27 cellular contexts compared by ENCODE assay signal in genomic region chr17:58966208-58966607, GRCh38.
"Had no signal": no experiment of that assay in that cellular context is flagged by ENCODE, and none has a peak within 500 bp of the region (broad histone marks: within the 10 kb centered on the region; RNA-seq: fewer than 3 reads in every experiment).

No MANE protein-coding gene starts in this region.

- DNase-seq: activated CD4-positive, alpha-beta memory T cell treated with anti-CD3 and anti-CD28 coated beads for 36 hours; activated CD4-positive, alpha-beta T cell treated with anti-CD3 and anti-CD28 coated beads for 36 hours; activated CD4-positive, alpha-beta T cell treated with anti-CD3 and anti-CD28 coated beads, Interleukin-2, amount 50 U/mL, for 1 hour; activated CD8-positive, alpha-beta memory T cell treated with anti-CD3 and anti-CD28 coated beads, Interleukin-2, amount 50 U/mL, for 4 hours; activated effector memory CD4-positive, alpha-beta T cell treated with Interleukin-2 at 50 U/mL for 16 hours; activated naive CD4-positive, alpha-beta T cell treated with anti-CD3 and anti-CD28 coated beads, Interleukin-2, amount 10 ng/mL, durations not matched to agents 7 days and 5 days; activated naive CD8-positive, alpha-beta T cell treated with anti-CD3 and anti-CD28 coated beads, Interleukin-2, amount 50 U/mL, for 24 hours; activated T-cell treated with anti-CD3 and anti-CD28 coated beads for 4 hours; activated T-cell treated with anti-CD3 and anti-CD28 coated beads, Interleukin-2, amount 50 U/mL, for 4 hours; caudate nucleus; cerebellar nuclear complex; NCI-H1092 treated with DMSO at 0.1 percent for 48 hours; NCI-H1694; NCI-H2029; NCI-H345; NCI-H524 treated with DMSO at 0.1 percent for 48 hours; Right ventricle myocardium superior; SW 1271; T-helper 1 cell; T-helper 2 cell; T-helper 9 cell had no signal

- H3K4me3 Mint-ChIP-seq: activated CD4-positive, alpha-beta memory T cell treated with anti-CD3 and anti-CD28 coated beads for 36 hours; activated CD4-positive, alpha-beta T cell treated with anti-CD3 and anti-CD28 coated beads for 36 hours; activated naive CD4-positive, alpha-beta T cell treated with anti-CD3 and anti-CD28 coated beads, Interleukin-2, amount 10 ng/mL, durations not matched to agents 7 days and 5 days; activated naive CD8-positive, alpha-beta T cell; activated naive CD8-positive, alpha-beta T cell treated with anti-CD3 and anti-CD28 coated beads, Interleukin-2, amount 50 U/mL, for 24 hours; activated T-cell treated with anti-CD3 and anti-CD28 coated beads, Interleukin-2, amount 50 U/mL, for 4 hours had no signal

- H3K27me3 Mint-ChIP-seq: activated CD4-positive, alpha-beta memory T cell treated with anti-CD3 and anti-CD28 coated beads for 36 hours; activated CD4-positive, alpha-beta T cell treated with anti-CD3 and anti-CD28 coated beads for 36 hours; activated naive CD4-positive, alpha-beta T cell treated with anti-CD3 and anti-CD28 coated beads, Interleukin-2, amount 10 ng/mL, durations not matched to agents 7 days and 5 days; activated naive CD8-positive, alpha-beta T cell; activated naive CD8-positive, alpha-beta T cell treated with anti-CD3 and anti-CD28 coated beads, Interleukin-2, amount 50 U/mL, for 24 hours had no signal

- H3K36me3 Mint-ChIP-seq: activated CD4-positive, alpha-beta memory T cell treated with anti-CD3 and anti-CD28 coated beads for 36 hours; activated naive CD4-positive, alpha-beta T cell treated with anti-CD3 and anti-CD28 coated beads, Interleukin-2, amount 10 ng/mL, durations not matched to agents 7 days and 5 days; activated naive CD8-positive, alpha-beta T cell had no signal

- FAIRE-seq: bronchial epithelial cell had no signal

- H3K27ac ChIP-seq: KMS-11, PC-9 had no signal

- ATAC-seq: activated CD4-positive, alpha-beta T cell treated with anti-CD3 and anti-CD28 coated beads for 36 hours; activated CD4-positive, CD25-positive, alpha-beta regulatory T cell treated with anti-CD3 and anti-CD28 coated beads, Interleukin-2, amount 50 U/mL, for 24 hours; activated naive CD8-positive, alpha-beta T cell treated with anti-CD3 and anti-CD28 coated beads, Interleukin-2, amount 50 U/mL, for 24 hours; activated T-cell treated with anti-CD3 and anti-CD28 coated beads, Interleukin-2, amount 50 U/mL, for 4 hours had no signal

- H3K9me3 Mint-ChIP-seq: activated CD4-positive, alpha-beta memory T cell treated with anti-CD3 and anti-CD28 coated beads for 36 hours; activated naive CD4-positive, alpha-beta T cell treated with anti-CD3 and anti-CD28 coated beads, Interleukin-2, amount 10 ng/mL, durations not matched to agents 7 days and 5 days; activated naive CD8-positive, alpha-beta T cell treated with anti-CD3 and anti-CD28 coated beads, Interleukin-2, amount 50 U/mL, for 24 hours; activated T-cell treated with anti-CD3 and anti-CD28 coated beads, Interleukin-2, amount 50 U/mL, for 4 hours; brain had no signal

- H3K27ac Mint-ChIP-seq: activated CD4-positive, alpha-beta memory T cell treated with anti-CD3 and anti-CD28 coated beads for 36 hours; activated CD4-positive, alpha-beta T cell treated with anti-CD3 and anti-CD28 coated beads for 36 hours; activated naive CD4-positive, alpha-beta T cell treated with anti-CD3 and anti-CD28 coated beads, Interleukin-2, amount 10 ng/mL, durations not matched to agents 7 days and 5 days; activated naive CD8-positive, alpha-beta T cell; activated naive CD8-positive, alpha-beta T cell treated with anti-CD3 and anti-CD28 coated beads, Interleukin-2, amount 50 U/mL, for 24 hours had no signal
